1 cellular context compared by ENCODE assay signal in genomic region chr20:54633903-54634302, GRCh38.
TF ChIP-seq lines count a peak whose summit lies in the region.

No MANE protein-coding gene starts in this region.

TF ChIP-seq in GM12878, 131 proteins besides CTCF, POLR2A, EP300 and RAD21 (continued from another document and continues in another):
- TF ChIP-seq BCL3 (IDR thresholded peaks at IDR 0.05; ENCODE audit: borderline replicate concordance, insufficient read depth, low read depth, low read length, poor library complexity, severe bottlenecking) (no peak), NFIC (IDR thresholded peaks at IDR 0.05; ENCODE audit: low read depth, low read length) (peak; percentile 52), CUX1 (IDR thresholded peaks at IDR 0.05; ENCODE audit: insufficient replicate concordance, low read depth, low read length) (peak; percentile 51), BHLHE40 (IDR thresholded peaks at IDR 0.05; ENCODE audit: borderline replicate concordance in 1 of 2, low read depth in 2 of 2, low read length in 1 of 2) (peak; percentile 21 to 34; a peak in 2 of 4 replicates), POU2F2 (IDR thresholded peaks at IDR 0.05; ENCODE audit: borderline replicate concordance, low read depth, low read length) (peak; percentile 83; the same call in 1 of the 3 replicates), EED (IDR thresholded peaks at IDR 0.05; ENCODE audit: low read depth) (0 out of 2 replicates have a peak, but pooled peaks have one; percentile 31), IRF4 (IDR thresholded peaks at IDR 0.05; ENCODE audit: low read depth, low read length) (peak; percentile 99), HDAC2 (IDR thresholded peaks at IDR 0.05) (no peak), ZNF24 (IDR thresholded peaks at IDR 0.05) (0 out of 2 replicates have a peak, but pooled peaks have one; percentile 53), SKIL (IDR thresholded peaks at IDR 0.05; ENCODE audit: low read depth, poor library complexity, severe bottlenecking) (peak; percentile 54), MEF2B (IDR thresholded peaks at IDR 0.05; ENCODE audit: partially characterized antibody, poor library complexity, severe bottlenecking) (peak; percentile 85), BACH1 (IDR thresholded peaks at IDR 0.05; ENCODE audit: borderline replicate concordance) (no peak), CBX5 (IDR thresholded peaks at IDR 0.05; ENCODE audit: low read depth) (peak; percentile 82; the same call in 1 of the 2 replicates), BCL11A (IDR thresholded peaks at IDR 0.05; ENCODE audit: low read depth, low read length) (peak; percentile 74), NKRF (conservative IDR thresholded peaks at IDR 0.05) (0 out of 2 replicates have a peak, but pooled peaks have one; percentile 11), ETV6 (conservative IDR thresholded peaks at IDR 0.05 in 1 of 2, IDR thresholded peaks at IDR 0.05 in 1 of 2; ENCODE audit: borderline replicate concordance in 1 of 2, low read depth in 1 of 2) (peak in 1 of 2 experiments; percentile 40; a peak in 1 of 4 replicates), PKNOX1 (IDR thresholded peaks at IDR 0.05) (peak; percentile 73), MTA2 (IDR thresholded peaks at IDR 0.05; ENCODE audit: low read depth) (peak; percentile 78), STAT3 (IDR thresholded peaks at IDR 0.05; ENCODE audit: low read depth, low read length) (no peak), RFX5 (IDR thresholded peaks at IDR 0.05; ENCODE audit: low read depth, low read length) (no peak), ZNF384 (IDR thresholded peaks at IDR 0.05; ENCODE audit: borderline replicate concordance, low read depth, low read length) (0 out of 2 replicates have a peak, but pooled peaks have one; percentile 4), ZSCAN29 (IDR thresholded peaks at IDR 0.05) (no peak), SPI1 (IDR thresholded peaks at IDR 0.05; ENCODE audit: borderline replicate concordance, insufficient read depth, low read depth, low read length) (peak; percentile 100), RAD51 (IDR thresholded peaks at IDR 0.05) (no peak), ATF2 (IDR thresholded peaks at IDR 0.05; ENCODE audit: low read length) (peak; percentile 46; the same call in 1 of the 2 replicates), SREBF1 (IDR thresholded peaks at IDR 0.05; ENCODE audit: low read length) (no peak), MLLT1 (IDR thresholded peaks at IDR 0.05) (0 out of 2 replicates have a peak, but pooled peaks have one; percentile 14), EZH2 (IDR thresholded peaks at IDR 0.05; ENCODE audit: borderline replicate concordance, control insufficient read depth, low read depth, low read length) (no peak), TCF12 (IDR thresholded peaks at IDR 0.05; ENCODE audit: low read depth, low read length) (peak; percentile 53; the same call in 1 of the 2 replicates), CHD2 (IDR thresholded peaks at IDR 0.05; ENCODE audit: borderline replicate concordance, low read depth, low read length) (peak; percentile 54; the same call in 1 of the 2 replicates), ATF7 (IDR thresholded peaks at IDR 0.05; ENCODE audit: low read depth) (peak; percentile 45; the same call in 1 of the 2 replicates), RELB (IDR thresholded peaks at IDR 0.05; ENCODE audit: low read depth) (peak; percentile 56; the same call in 1 of the 2 replicates), CREB1 (IDR thresholded peaks at IDR 0.05; ENCODE audit: low read depth) (0 out of 2 replicates have a peak, but pooled peaks have one; percentile 11), MEF2A (IDR thresholded peaks at IDR 0.05; ENCODE audit: insufficient read depth, low read depth, low read length) (no peak), MXI1 (IDR thresholded peaks at IDR 0.05; ENCODE audit: low read depth, low read length) (no peak), ZNF207 (IDR thresholded peaks at IDR 0.05; ENCODE audit: borderline replicate concordance) (no peak), PBX3 (IDR thresholded peaks at IDR 0.05; ENCODE audit: insufficient replicate concordance, low read depth, low read length) (peak; percentile 19), RUNX3 (IDR thresholded peaks at IDR 0.05; ENCODE audit: low read length) (peak; percentile 85)
